Comparison of ENCODE assay signal across 1 cellular context in the genomic region with DNA sequence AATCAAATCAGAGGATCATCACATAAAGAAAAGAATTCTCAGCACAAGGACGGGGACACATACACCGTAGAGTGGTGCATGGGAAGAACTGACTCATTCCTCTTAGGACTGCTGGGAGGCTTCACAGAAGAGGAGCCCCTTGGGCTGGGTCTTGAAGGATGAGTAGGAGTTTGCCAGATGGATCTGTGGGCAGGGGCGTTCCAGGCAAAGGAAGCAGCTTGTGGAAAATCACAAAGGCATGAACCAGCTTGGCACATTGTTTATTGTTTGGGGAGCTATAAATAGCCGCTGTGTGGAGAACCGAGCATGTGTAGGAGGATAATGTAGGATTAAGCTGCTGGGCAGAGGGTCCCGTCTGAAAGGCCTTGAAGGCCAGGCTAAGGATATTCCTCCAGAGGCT.
TF ChIP-seq lines count a peak whose summit lies in the region.

No MANE protein-coding gene starts in this region.

TF ChIP-seq in endothelial cell of umbilical vein, 7 proteins besides CTCF, POLR2A, EP300 and RAD21:
- no peak for TF ChIP-seq POLR2AphosphoS5 (IDR thresholded peaks at IDR 0.05; ENCODE audit: insufficient read depth, low read depth, low read length)
- TF ChIP-seq, protein P1, sequence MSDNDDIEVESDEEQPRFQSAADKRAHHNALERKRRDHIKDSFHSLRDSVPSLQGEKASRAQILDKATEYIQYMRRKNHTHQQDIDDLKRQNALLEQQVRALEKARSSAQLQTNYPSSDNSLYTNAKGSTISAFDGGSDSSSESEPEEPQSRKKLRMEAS (IDR thresholded peaks at IDR 0.05; ENCODE audit: insufficient read depth, insufficient read length) = no peak
- TF ChIP-seq FOS (IDR thresholded peaks at IDR 0.05; ENCODE audit: borderline replicate concordance, insufficient read depth, low read length) = no peak
- no peak for TF ChIP-seq GATA2 (IDR thresholded peaks at IDR 0.05; ENCODE audit: insufficient read depth, insufficient read length, low read depth, low read length)
- TF ChIP-seq JUN (IDR thresholded peaks at IDR 0.05; ENCODE audit: borderline replicate concordance, insufficient read depth, insufficient read length, low read depth) = no peak
- TF ChIP-seq MYC (IDR thresholded peaks at IDR 0.05; ENCODE audit: low read depth, low read length) = no peak
- TF ChIP-seq EZH2 (IDR thresholded peaks at IDR 0.05; ENCODE audit: borderline replicate concordance, low read depth, low read length, severe bottlenecking) = no peak
